Comparison of ENCODE assay signal across 22 cellular contexts in the genomic region with DNA sequence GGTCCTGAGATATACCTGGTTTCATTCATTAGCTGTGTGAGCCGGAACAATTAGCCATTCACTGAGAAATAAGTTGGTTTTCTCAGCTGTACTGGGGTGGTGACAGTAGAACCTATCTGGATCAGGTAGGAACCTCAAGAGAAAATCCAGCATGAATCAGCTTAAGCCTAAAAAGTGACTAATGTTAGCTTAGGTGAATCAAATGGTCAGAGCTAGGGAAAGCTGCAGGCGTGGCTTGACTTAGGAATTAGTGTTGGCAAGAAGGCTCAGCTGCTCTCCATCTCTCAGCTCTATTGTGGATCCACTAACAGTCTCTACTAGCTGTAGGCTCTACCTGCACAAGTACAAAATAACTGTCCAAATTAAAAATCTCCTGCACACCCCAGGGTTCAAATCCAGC.
A peak's percentile ranks its signal among the peaks of the same experiment; 100 is the strongest.
DNase-seq lines count a peak whose midpoint lies in the region; ATAC-seq, FAIRE-seq and TF ChIP-seq lines count a peak whose summit lies in the region.
"Had no signal": no experiment of that assay in that cellular context is flagged by ENCODE, and none has a peak within 500 bp of the region (broad histone marks: within the 10 kb centered on the region; RNA-seq: fewer than 3 reads in every experiment).

No MANE protein-coding gene starts in this region.

- intact Hi-C loops in PC-3 (cut with micrococcal nuclease) = no loop called here
- intact Hi-C loops in left ventricle myocardium inferior (cut with micrococcal nuclease) = no loop called here

- FAIRE-seq in bronchial epithelial cell (lab: Jason Lieb, UNC) = peak; percentile 13
- FAIRE-seq: GM12892, GM18507, H54, HepG2 had no signal

- no peak overlapping the region for H3K27ac ChIP-seq in PC-3 (ENCODE audit: low read length)
- H3K27ac ChIP-seq in foreskin keratinocyte = no peak overlapping the region
- no peak overlapping the region for H3K27ac ChIP-seq in left ventricle myocardium inferior (replicated peaks)
- H3K27ac ChIP-seq: BLaER1 treated with 17β-estradiol and CSF1 and Interleukin-3, amounts not matched to agents 10 nM and 100 nM; HL-60 had no signal

- H3K4me3 Mint-ChIP-seq in stimulated activated effector memory CD8-positive, alpha-beta T cell treated with anti-CD3 and anti-CD28 coated beads, Interleukin-12 subunit alpha, Interleukin-12 subunit beta, amount 100 ng/mL, for 72 hours = no peak overlapping the region
- H3K4me3 Mint-ChIP-seq: B cell; CD8-positive, alpha-beta T cell; GM23338 had no signal

- H3K4me2 ChIP-seq in PC-3 (ENCODE audit: low read length) = no peak overlapping the region
- H3K4me2 ChIP-seq: BLaER1 treated with 17β-estradiol and CSF1 and Interleukin-3, amounts not matched to agents 10 nM and 100 nM; GM23338 had no signal

- no peak overlapping the region for H3K9ac ChIP-seq in PC-3 (ENCODE audit: low read length)
- H3K9ac ChIP-seq: BLaER1 treated with 17β-estradiol and CSF1 and Interleukin-3, amounts not matched to agents 10 nM and 100 nM had no signal

- H3K36me3 Mint-ChIP-seq in stimulated activated effector memory CD8-positive, alpha-beta T cell treated with anti-CD3 and anti-CD28 coated beads, Interleukin-12 subunit alpha, Interleukin-12 subunit beta, amount 100 ng/mL, for 72 hours = no peaks in the 10 kb centered on the region
- H3K36me3 Mint-ChIP-seq: CD8-positive, alpha-beta T cell; IgD-negative memory B cell had no signal

- no peak overlapping the region for H2AFZ ChIP-seq in PC-3 (ENCODE audit: low read length)
- H2AFZ ChIP-seq: GM23338 had no signal

- POLR2A ChIA-PET in PC-3 (lab: Charles Lee; ENCODE audit: unreplicated experiment) = no interaction called here

- no peak overlapping the region for H3K4me3 ChIP-seq in PC-3 (ENCODE audit: low read length)
- H3K4me3 ChIP-seq in bronchial epithelial cell (ENCODE audit: low read depth, low read length) = no peak overlapping the region
- H3K4me3 ChIP-seq in left ventricle myocardium inferior = no peak overlapping the region
- H3K4me3 ChIP-seq: BLaER1 treated with 17β-estradiol and CSF1 and Interleukin-3, amounts not matched to agents 10 nM and 100 nM; GM23338 had no signal

- H3K9me3 ChIP-seq in PC-3 (ENCODE audit: low read length) (no peaks in the 10 kb centered on the region), left ventricle myocardium inferior (replicated peaks) (no peaks in the 10 kb centered on the region)

- no peak overlapping the region for H3K27ac Mint-ChIP-seq in stimulated activated effector memory CD8-positive, alpha-beta T cell treated with anti-CD3 and anti-CD28 coated beads, Interleukin-12 subunit alpha, Interleukin-12 subunit beta, amount 100 ng/mL, for 72 hours
- H3K27ac Mint-ChIP-seq: B cell; CD8-positive, alpha-beta T cell; GM23338; IgD-negative memory B cell had no signal

- no peaks in the 10 kb centered on the region for H3K4me1 Mint-ChIP-seq in stimulated activated effector memory CD8-positive, alpha-beta T cell treated with anti-CD3 and anti-CD28 coated beads, Interleukin-12 subunit alpha, Interleukin-12 subunit beta, amount 100 ng/mL, for 72 hours
- H3K4me1 Mint-ChIP-seq: B cell, GM23338, IgD-negative memory B cell had no signal

- H4K20me1 ChIP-seq in PC-3 (ENCODE audit: low read length) = no peaks in the 10 kb centered on the region
- H4K20me1 ChIP-seq: BLaER1 treated with 17β-estradiol and CSF1 and Interleukin-3, amounts not matched to agents 10 nM and 100 nM had no signal

- DNase-seq in DMS53 treated with DMSO at 0.1 percent for 48 hours (lab: John Stamatoyannopoulos, UW; ENCODE audit: unreplicated experiment) = peak; percentile 35
- DNase-seq in PC-3 = peak; percentile 28
- DNase-seq in bronchial epithelial cell (ENCODE audit: low read depth) = peak; percentile 95
- peak; percentile 26 to 37 for DNase-seq in foreskin keratinocyte
- no peak for DNase-seq in DMS 273 (lab: John Stamatoyannopoulos, UW; ENCODE audit: unreplicated experiment)
- no peak for DNase-seq in left ventricle myocardium inferior
- DNase-seq in stimulated activated effector memory CD8-positive, alpha-beta T cell treated with anti-CD3 and anti-CD28 coated beads, Interleukin-12 subunit alpha, Interleukin-12 subunit beta, amount 100 ng/mL, for 72 hours (ENCODE audit: low spot score in 2 of 2) = no peak
- DNase-seq: Calu3; CD8-positive, alpha-beta T cell; DMS 273 treated with DMSO at 0.1 percent for 48 hours; DMS79; GDM1; HCEC 1CT had no signal

- H3K9me2 ChIP-seq in PC-3 (replicated peaks; ENCODE audit: low read length) = no peaks in the 10 kb centered on the region

- CTCF ChIA-PET in PC-3 (lab: Charles Lee) = no interaction called here

- no peaks in the 10 kb centered on the region for H3F3A ChIP-seq in PC-3 (ENCODE audit: low read length, unreplicated experiment)

- no peaks in the 10 kb centered on the region for H3K79me2 ChIP-seq in PC-3 (ENCODE audit: low read length)

- TF ChIP-seq CTCF in PC-3 (conservative IDR thresholded peaks at IDR 0.05; ENCODE audit: low read depth, low read length) (no peak), bronchial epithelial cell (IDR thresholded peaks at IDR 0.05; ENCODE audit: insufficient read depth, low read length, severe bottlenecking) (no peak), foreskin keratinocyte (conservative IDR thresholded peaks at IDR 0.05) (no peak), left ventricle myocardium inferior (IDR thresholded peaks at IDR 0.05; ENCODE audit: borderline replicate concordance) (no peak)

- no TSS peak for BruUV-seq in PC-3 (replicated peaks; lab: Mats Ljungman, UMichigan)

- ATAC-seq in PC-3 = no peak
- peak; percentile 32 for ATAC-seq in foreskin keratinocyte
- ATAC-seq in stimulated activated effector memory CD8-positive, alpha-beta T cell treated with anti-CD3 and anti-CD28 coated beads, Interleukin-12 subunit alpha, Interleukin-12 subunit beta, amount 100 ng/mL, for 72 hours = no peak
- ATAC-seq: CD8-positive, alpha-beta T cell; GM23338; HepG2 had no signal

- H3K27me3 ChIP-seq in PC-3 (ENCODE audit: low read length) (no peaks in the 10 kb centered on the region), bronchial epithelial cell (ENCODE audit: control insufficient read depth, insufficient read depth, low read length) (no peaks in the 10 kb centered on the region), foreskin keratinocyte (no peaks in the 10 kb centered on the region), left ventricle myocardium inferior (ENCODE audit: low read depth) (no peaks in the 10 kb centered on the region)
- H3K27me3 ChIP-seq: BLaER1 treated with 17β-estradiol and CSF1 and Interleukin-3, amounts not matched to agents 10 nM and 100 nM had no signal

- H3K36me3 ChIP-seq in PC-3 (ENCODE audit: low read depth, low read length) (no peaks in the 10 kb centered on the region), bronchial epithelial cell (ENCODE audit: control insufficient read depth, insufficient read depth, low read length) (no peaks in the 10 kb centered on the region), left ventricle myocardium inferior (no peaks in the 10 kb centered on the region)
- H3K36me3 ChIP-seq: BLaER1 treated with 17β-estradiol and CSF1 and Interleukin-3, amounts not matched to agents 10 nM and 100 nM had no signal

- H3K4me1 ChIP-seq in PC-3 (ENCODE audit: insufficient read depth, low read length) = no peaks in the 10 kb centered on the region
- H3K4me1 ChIP-seq in foreskin keratinocyte = no peaks in the 10 kb centered on the region
- no peaks in the 10 kb centered on the region for H3K4me1 ChIP-seq in left ventricle myocardium inferior
- H3K4me1 ChIP-seq: BLaER1 treated with 17β-estradiol and CSF1 and Interleukin-3, amounts not matched to agents 10 nM and 100 nM had no signal

- H3K9me3 Mint-ChIP-seq in stimulated activated effector memory CD8-positive, alpha-beta T cell treated with anti-CD3 and anti-CD28 coated beads, Interleukin-12 subunit alpha, Interleukin-12 subunit beta, amount 100 ng/mL, for 72 hours = peaks cover 7% of the 10 kb centered on the region

Comparison
In these comparisons a context has a peak if more than half of its experiments do, and no peak if none do; other contexts are left out.
1. DNase-seq: peak in DMS53 treated with DMSO at 0.1 percent for 48 hours (single experiment), PC-3 (single experiment), bronchial epithelial cell (single experiment) and foreskin keratinocyte (2 of 2); none in DMS 273 (single experiment), left ventricle myocardium inferior (single experiment) and stimulated activated effector memory CD8-positive, alpha-beta T cell treated with anti-CD3 and anti-CD28 coated beads, Interleukin-12 subunit alpha, Interleukin-12 subunit beta, amount 100 ng/mL, for 72 hours (0 of 2).